Comparison of ENCODE assay signal across 20 cellular contexts in the genomic region with DNA sequence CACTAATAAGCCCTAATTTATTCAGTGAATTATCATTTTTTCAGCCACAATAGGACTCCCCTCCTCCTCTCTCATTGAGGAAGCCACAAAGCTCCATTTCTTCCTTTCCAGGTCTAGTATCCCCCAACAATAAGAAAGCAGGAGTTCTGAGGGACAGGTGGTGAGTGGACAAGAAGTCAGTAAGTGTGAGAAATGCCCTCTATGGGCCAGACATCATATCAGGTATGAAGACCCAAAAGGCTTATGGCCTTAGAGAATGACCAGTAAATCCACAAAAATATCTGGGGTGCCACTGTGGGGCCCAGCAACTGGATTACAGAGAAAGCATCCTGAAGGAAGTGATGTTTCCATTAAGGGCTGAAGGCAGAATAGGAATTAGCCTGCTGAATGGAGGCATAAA.
"Had no signal": no experiment of that assay in that cellular context is flagged by ENCODE, and none has a peak within 500 bp of the region (broad histone marks: within the 10 kb centered on the region; RNA-seq: fewer than 3 reads in every experiment).

No MANE protein-coding gene starts in this region.

- H3K27me3 ChIP-seq: right atrium auricular region, transverse colon, vagina had no signal

- H3K9me3 Mint-ChIP-seq: activated naive CD4-positive, alpha-beta T cell treated with anti-CD3 and anti-CD28 coated beads for 36 hours; activated T-helper 1 cell treated with anti-CD3 and anti-CD28 coated beads, Interleukin-12 subunit alpha, Interleukin-12 subunit beta, Interleukin-2, Interleukin-4 antibody, amounts not matched to agents 30 ng/mL and 10 ng/mL and 1 ng/mL, durations not matched to agents 14 hours and 24 hours and 36 hours; memory B cell had no signal

- H3K36me3 ChIP-seq: esophagus squamous epithelium, right atrium auricular region, transverse colon, vagina had no signal

- ATAC-seq: left ventricle myocardium superior had no signal

- H3K4me3 ChIP-seq: coronary artery, esophagus squamous epithelium, right atrium auricular region, skin epidermis, transverse colon, vagina had no signal

- H3K4me1 Mint-ChIP-seq: memory B cell had no signal

- H3K27ac Mint-ChIP-seq: activated naive CD4-positive, alpha-beta T cell treated with anti-CD3 and anti-CD28 coated beads for 36 hours; activated T-helper 1 cell treated with anti-CD3 and anti-CD28 coated beads, Interleukin-12 subunit alpha, Interleukin-12 subunit beta, Interleukin-2, Interleukin-4 antibody, amounts not matched to agents 30 ng/mL and 10 ng/mL and 1 ng/mL, durations not matched to agents 14 hours and 24 hours and 36 hours; memory B cell; nephron; progenitor cell of endocrine pancreas had no signal

- H3K4me3 Mint-ChIP-seq: activated naive CD4-positive, alpha-beta T cell treated with anti-CD3 and anti-CD28 coated beads for 36 hours; activated T-helper 1 cell treated with anti-CD3 and anti-CD28 coated beads, Interleukin-12 subunit alpha, Interleukin-12 subunit beta, Interleukin-2, Interleukin-4 antibody, amounts not matched to agents 30 ng/mL and 10 ng/mL and 1 ng/mL, durations not matched to agents 14 hours and 24 hours and 36 hours; memory B cell; nephron had no signal

- H3K36me3 Mint-ChIP-seq: memory B cell had no signal

- DNase-seq: activated CD4-positive, alpha-beta T cell treated with anti-CD3 and anti-CD28 coated beads, Interleukin-2, amount 50 U/mL, for 48 hours; activated CD4-positive, CD25-positive, alpha-beta regulatory T cell treated with anti-CD3 and anti-CD28 coated beads, Interleukin-2, amount 50 U/mL, for 72 hours; activated naive CD4-positive, alpha-beta T cell treated with anti-CD3 and anti-CD28 coated beads for 36 hours; amniotic stem cell; caudate nucleus; esophagus squamous epithelium; hippocampal formation; left ventricle myocardium superior; nucleus accumbens; stimulated activated CD4-positive, alpha-beta T cell treated with anti-CD3 and anti-CD28 coated beads, Interleukin-4, amount 100 ng/mL, for 24 hours; stimulated activated naive CD4-positive, alpha-beta T cell treated with Interleukin-2 at 50 U/mL for 16 hours; transverse colon had no signal

- H3K9me3 ChIP-seq: esophagus squamous epithelium, right atrium auricular region, transverse colon, vagina had no signal

- H3K27ac ChIP-seq: coronary artery, esophagus squamous epithelium, right atrium auricular region, transverse colon, vagina had no signal

- H3K4me1 ChIP-seq: right atrium auricular region, transverse colon, vagina had no signal
